ENCODE assay signal across 8 cellular contexts in the genomic region with DNA sequence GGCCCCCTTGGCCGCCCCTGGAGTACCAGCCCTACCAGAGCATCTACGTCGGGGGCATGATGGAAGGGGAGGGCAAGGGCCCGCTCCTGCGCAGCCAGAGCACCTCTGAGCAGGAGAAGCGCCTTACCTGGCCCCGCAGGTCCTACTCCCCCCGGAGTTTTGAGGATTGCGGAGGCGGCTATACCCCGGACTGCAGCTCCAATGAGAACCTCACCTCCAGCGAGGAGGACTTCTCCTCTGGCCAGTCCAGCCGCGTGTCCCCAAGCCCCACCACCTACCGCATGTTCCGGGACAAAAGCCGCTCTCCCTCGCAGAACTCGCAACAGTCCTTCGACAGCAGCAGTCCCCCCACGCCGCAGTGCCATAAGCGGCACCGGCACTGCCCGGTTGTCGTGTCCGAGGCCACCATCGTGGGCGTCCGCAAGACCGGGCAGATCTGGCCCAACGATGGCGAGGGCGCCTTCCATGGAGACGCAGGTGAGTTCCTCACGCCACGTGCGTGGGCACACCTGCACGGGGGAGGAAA. TPM values are rescaled to one million over a fixed set of nuclear protein-coding genes. Genes with fewer than 3 reads are reported as not detected.
A peak's percentile ranks its signal among the peaks of the same experiment; 100 is the strongest.
DNase-seq lines count a peak whose midpoint lies in the region; ATAC-seq and TF ChIP-seq lines count a peak whose summit lies in the region.

No MANE protein-coding gene starts in this region.

- H3K9ac ChIP-seq in BLaER1 (peak overlapping the region; percentile 96), NT2/D1 (ENCODE audit: insufficient read length, low read depth) (peak overlapping the region; percentile 95)

- intact Hi-C loops in natural killer cell (cut with micrococcal nuclease): loop anchor here (1.0 to 5.0 kb wide), 3 partner anchors 35 to 82 kb away; no protein-coding TSS in a partner anchor

- H3K27ac ChIP-seq in BLaER1 (peak overlapping the region; percentile 97), cingulate gyrus (ENCODE audit: low read depth, low read length) (peak overlapping the region; percentile 15)

- peak overlapping the region; percentile 98 for H3K4me3 Mint-ChIP-seq in natural killer cell

- H3K9me3 ChIP-seq in BLaER1: peaks cover 8% of the 10 kb centered on the region
- H3K9me3 ChIP-seq in NT2/D1 (ENCODE audit: insufficient read depth, low read length): peaks cover 11% of the 10 kb centered on the region; the same call in 1 of the 2 replicates

- TF ChIP-seq CTCF in natural killer cell (IDR thresholded peaks at IDR 0.05): no peak

- peak overlapping the region; percentile 93 to 94 for H3K27ac Mint-ChIP-seq in natural killer cell

- no peak for ATAC-seq in natural killer cell

- DNase-seq in NT2/D1 (ENCODE audit: low read depth, low spot score) (no peak), natural killer cell (no peak), DMS53 treated with DMSO at 0.1 percent for 48 hours (lab: John Stamatoyannopoulos, UW; ENCODE audit: unreplicated experiment) (no peak), NOMO-1 (lab: John Stamatoyannopoulos, UW; ENCODE audit: unreplicated experiment in 2 of 2) (no peak), erythroblast (lab: John Stamatoyannopoulos, UW) (no peak), iPS-NIHi11 (ENCODE audit: low spot score) (no peak)

- H3K4me1 ChIP-seq in BLaER1 (peaks cover 54% of the 10 kb centered on the region), NT2/D1 (ENCODE audit: insufficient read depth, insufficient read length) (peaks cover 18% of the 10 kb centered on the region)

- H3K9me3 Mint-ChIP-seq in natural killer cell: peaks cover 0 to 3% of the 10 kb centered on the region in 2 donors

- no peaks in the 10 kb centered on the region for H3K27me3 Mint-ChIP-seq in natural killer cell (ENCODE audit: low read depth in 2 of 2)

- peaks cover 65 to 75% of the 10 kb centered on the region in 2 donors for H3K4me1 Mint-ChIP-seq in natural killer cell

- H3K36me3 Mint-ChIP-seq in natural killer cell: peaks cover 5% of the 10 kb centered on the region

- H4K20me1 ChIP-seq in BLaER1: peaks cover 87% of the 10 kb centered on the region

- H3K36me3 ChIP-seq in BLaER1 (peaks cover 45% of the 10 kb centered on the region), NT2/D1 (ENCODE audit: insufficient read depth, insufficient read length, low read length) (peaks cover 34% of the 10 kb centered on the region)

- H3K4me3 ChIP-seq in BLaER1: peak overlapping the region; percentile 99
- H3K4me3 ChIP-seq in NT2/D1 (ENCODE audit: insufficient read length, low read depth): peak overlapping the region; percentile 85

- H3K27me3 ChIP-seq in BLaER1 (no peaks in the 10 kb centered on the region), NT2/D1 (ENCODE audit: insufficient read depth, insufficient read length) (no peaks in the 10 kb centered on the region)

- peak overlapping the region; percentile 100 for H3K4me2 ChIP-seq in BLaER1

- no peak for TF ChIP-seq POLR2A in erythroblast (IDR thresholded peaks at IDR 0.05; ENCODE audit: low read length)

RNA-seq across cellular contexts. Expression of a gene that starts 1.5 kb away (rescaled TPM):
- 100 to 1,000 TPM; 166 to 186 (median 167) TPM for total RNA-seq in natural killer cell

RNA-seq across cellular contexts. Expression of a gene that starts 36.5 kb away (rescaled TPM):
- total RNA-seq in natural killer cell: 1 to 10 TPM; 1.7 to 2.9 (median 2.6) TPM

RNA-seq across cellular contexts. Expression of a gene that starts 40.0 kb away (rescaled TPM):
- 1 to 10 TPM; 1.4 to 4.9 (median 1.4) TPM for total RNA-seq in natural killer cell
